Comparison of ENCODE assay signal across 8 cellular contexts in genomic region chr11:119057000-119057769, GRCh38. TPM values are rescaled to one million over a fixed set of nuclear protein-coding genes. Genes with fewer than 3 reads are reported as not detected.
A peak's percentile ranks its signal among the peaks of the same experiment; 100 is the strongest.
DNase-seq lines count a peak whose midpoint lies in the region; ATAC-seq and TF ChIP-seq lines count a peak whose summit lies in the region.

HYOU1 (minus strand) TSS chr11:119057205; CDS start chr11:119056160, 1,045 bp downstream.

- peaks cover 11% of the 10 kb centered on the region; the same call in 1 of the 2 replicates for H4K20me1 ChIP-seq in PC-9 (ENCODE audit: insufficient read depth)

- CTCF ChIA-PET in PC-9 (lab: Charles Lee) = interaction anchor here (0.6 to 1.0 kb wide), 2 partner anchors 83 to 281 kb away, joined by 3 to 4 read pairs; no protein-coding TSS in a partner anchor

- peaks cover 47% of the 10 kb centered on the region for H3K4me1 Mint-ChIP-seq in activated T-cell treated with anti-CD3 and anti-CD28 coated beads, Interleukin-2, amount 50 U/mL, for 24 hours (ENCODE audit: low read depth)

- intact Hi-C loops in PC-9 (cut with micrococcal nuclease; ENCODE audit: unreplicated experiment) = loop anchor here (2.0 kb wide), 2 partner anchors 38 to 140 kb away; a partner anchor contains a TSS

- H3K27me3 ChIP-seq in PC-9 (ENCODE audit: insufficient read depth, low read depth) (no peaks in the 10 kb centered on the region), esophagus (ENCODE audit: control insufficient read depth in 1 of 2, insufficient read depth in 2 of 2, low read length in 2 of 2) (no peaks in the 10 kb centered on the region), muscle layer of colon (ENCODE audit: control insufficient read depth in 1 of 2, insufficient read depth in 2 of 2, low read length in 2 of 2) (no peaks in the 10 kb centered on the region)

- H3K9me2 ChIP-seq in PC-9 (ENCODE audit: insufficient read depth) = no peaks in the 10 kb centered on the region

- peak within 1 kb of the TSS; percentile 98 for H3K27ac Mint-ChIP-seq in activated T-cell treated with anti-CD3 and anti-CD28 coated beads, Interleukin-2, amount 50 U/mL, for 24 hours

- H3K4me3 Mint-ChIP-seq in activated T-cell treated with anti-CD3 and anti-CD28 coated beads, Interleukin-2, amount 50 U/mL, for 24 hours = peak within 1 kb of the TSS; percentile 96

- H3K27ac ChIP-seq in PC-9 = peak within 1 kb of the TSS; percentile 95
- peak within 1 kb of the TSS; percentile 92 to 94 for H3K27ac ChIP-seq in esophagus (ENCODE audit: low read depth in 2 of 2, low read length in 1 of 2)
- peak within 1 kb of the TSS; percentile 94 for H3K27ac ChIP-seq in muscle layer of colon (ENCODE audit: low read depth, low read length)

- H3K9me3 ChIP-seq in PC-9 (ENCODE audit: insufficient read depth, low read depth) (no peaks in the 10 kb centered on the region), esophagus (ENCODE audit: control insufficient read depth in 2 of 2, insufficient read depth in 1 of 2, low read depth in 1 of 2, low read length in 1 of 2) (no peaks in the 10 kb centered on the region), muscle layer of colon (ENCODE audit: low read length) (no peaks in the 10 kb centered on the region)

- H3K36me3 ChIP-seq in PC-9 (ENCODE audit: low read depth) (peaks cover 27% of the 10 kb centered on the region), esophagus (ENCODE audit: control insufficient read depth in 2 of 2, insufficient read depth in 2 of 2, low read length in 1 of 2) (peaks cover 13 to 29% of the 10 kb centered on the region in 2 donors), muscle layer of colon (ENCODE audit: insufficient read depth, low read length) (peaks cover 30% of the 10 kb centered on the region)

- BruUV-seq in PC-9 (replicated peaks; lab: Mats Ljungman, UMichigan) = no TSS peak

- POLR2A ChIA-PET in PC-9 (lab: Charles Lee; ENCODE audit: unreplicated experiment) = interaction anchor here (0.6 to 0.8 kb wide), 5 partner anchors 11 to 64 kb away, joined by 3 to 9 read pairs (median 5); partner anchors contain the start of genes C2CD2L and VPS11

- H3F3A ChIP-seq in PC-9 (ENCODE audit: insufficient read depth, low read depth) = peaks cover 17% of the 10 kb centered on the region; the same call in 1 of the 2 replicates

- peaks cover 31% of the 10 kb centered on the region for H3K79me2 ChIP-seq in PC-9 (ENCODE audit: low read depth)

- 0 to 1% methylated on average over 64 to 79 of the region's 79 CpGs for WGBS in esophagus, 2 donors

- peak; percentile 92 for ATAC-seq in GM21619 (IDR thresholded peaks at IDR 0.05; ENCODE audit: unreplicated experiment)

- peaks cover 66% of the 10 kb centered on the region for H3K36me3 Mint-ChIP-seq in activated T-cell treated with anti-CD3 and anti-CD28 coated beads, Interleukin-2, amount 50 U/mL, for 24 hours (ENCODE audit: low read depth)

- peak within 1 kb of the TSS; percentile 78 for H3K9ac ChIP-seq in muscle layer of colon (ENCODE audit: low read length)

- TF ChIP-seq CTCF in PC-9 (conservative IDR thresholded peaks at IDR 0.05) = peak; percentile 41; the same call in 1 of the 2 replicates

- peak; percentile 99 for DNase-seq in DMS53 (lab: John Stamatoyannopoulos, UW)
- DNase-seq in Jurkat, Clone E6-1 (ENCODE audit: low read depth, low spot score) = peak; percentile 93
- peak; percentile 94 to 98 for DNase-seq in PC-9
- DNase-seq in activated T-cell treated with anti-CD3 and anti-CD28 coated beads, Interleukin-2, amount 50 U/mL, for 24 hours = peak; percentile 98
- DNase-seq in stimulated activated CD8-positive, alpha-beta memory T cell treated with anti-CD3 and anti-CD28 coated beads, Interleukin-7, amount 100 ng/mL, for 24 hours (ENCODE audit: low read depth) = peak; percentile 99

- peak within 1 kb of the TSS; percentile 91 for H3K4me3 ChIP-seq in Jurkat, Clone E6-1 (ENCODE audit: low read length)
- H3K4me3 ChIP-seq in PC-9 (peak within 1 kb of the TSS; percentile 90), esophagus (ENCODE audit: low read depth in 1 of 2, low read length in 2 of 2) (peak within 1 kb of the TSS; percentile 85 to 92), muscle layer of colon (ENCODE audit: low read depth in 1 of 2, low read length in 2 of 2) (peak within 1 kb of the TSS; percentile 91 to 92)

- no peaks in the 10 kb centered on the region for H3K27me3 Mint-ChIP-seq in activated T-cell treated with anti-CD3 and anti-CD28 coated beads, Interleukin-2, amount 50 U/mL, for 24 hours

- peak within 1 kb of the TSS; percentile 87 for H2AFZ ChIP-seq in PC-9

- H3K4me1 ChIP-seq in PC-9 (replicated peaks; ENCODE audit: insufficient read depth) (peaks cover 14% of the 10 kb centered on the region), esophagus (ENCODE audit: control insufficient read depth in 2 of 2, insufficient read depth in 2 of 2, low read length in 1 of 2) (peaks cover 0 to 10% of the 10 kb centered on the region in 2 donors), muscle layer of colon (ENCODE audit: insufficient read depth, low read length) (peaks cover 14% of the 10 kb centered on the region)

- H3K9me3 Mint-ChIP-seq in activated T-cell treated with anti-CD3 and anti-CD28 coated beads, Interleukin-2, amount 50 U/mL, for 24 hours = no peaks in the 10 kb centered on the region

- peak within 1 kb of the TSS; percentile 98 for H3K4me2 ChIP-seq in PC-9

RNA-seq across cellular contexts. Expression of gene HYOU1, which starts in this region (rescaled TPM):
- polyA plus RNA-seq in Jurkat, Clone E6-1 (2012; ENCODE audit: insufficient read depth, insufficient read length) = 84.2 TPM
- total RNA-seq in PC-9 (2021) = 92.0 and 117 TPM in 2 replicates
- polyA plus RNA-seq in esophagus = 10 to 100 TPM; 32.9 to 39.1 TPM

Comparison
In these comparisons a context has a peak if more than half of its experiments do, and no peak if none do; other contexts are left out.
1. Peak in every context shown above with its lines: DNase-seq, ATAC-seq, H3K4me3 ChIP-seq and H3K27ac ChIP-seq.